In genomic region chr15:92958105-92958504, GRCh38 we compare ENCODE assay signal across 10 cellular contexts. TPM values are rescaled to one million over a fixed set of nuclear protein-coding genes. Genes with fewer than 3 reads are reported as not detected.
DNase-seq lines count a peak whose midpoint lies in the region; ATAC-seq and TF ChIP-seq lines count a peak whose summit lies in the region.
"Had no signal": no experiment of that assay in that cellular context is flagged by ENCODE, and none has a peak within 500 bp of the region (broad histone marks: within the 10 kb centered on the region; RNA-seq: fewer than 3 reads in every experiment).

No MANE protein-coding gene starts in this region.

- peaks cover 74% of the 10 kb centered on the region for H3K36me3 ChIP-seq in cardiac muscle cell

- peak; percentile 97 for ATAC-seq in stimulated activated naive CD8-positive, alpha-beta T cell treated with anti-CD3 and anti-CD28 coated beads, Interleukin-15, amount 100 ng/mL, for 72 hours
- ATAC-seq in GM18498 (IDR thresholded peaks at IDR 0.05; ENCODE audit: unreplicated experiment), result no peak
- ATAC-seq in HG03354 (IDR thresholded peaks at IDR 0.05; ENCODE audit: poor library complexity, severe bottlenecking, unreplicated experiment), result no peak

- peak in 1 of 2 donors; percentile 34 for DNase-seq in cardiac muscle cell (ENCODE audit: low read depth in 1 of 2, low spot score in 1 of 2)
- no peak for DNase-seq in cardiac septum (ENCODE audit: low spot score)
- DNase-seq in osteocyte (ENCODE audit: extremely low spot score, unreplicated experiment), result no peak
- DNase-seq in stimulated activated naive CD8-positive, alpha-beta T cell treated with anti-CD3 and anti-CD28 coated beads, Interleukin-15, amount 100 ng/mL, for 72 hours, result peak; percentile 36 to 63
- no peak for DNase-seq in NCI-H524 (lab: John Stamatoyannopoulos, UW)
- DNase-seq: hippocampal formation, NCI-H187 had no signal

- intact Hi-C loops in cardiac septum (cut with DNase I), result no loop called here

- no peak overlapping the region for H3K4me3 ChIP-seq in cardiac muscle cell

- no peaks in the 10 kb centered on the region for H3K9me3 ChIP-seq in cardiac muscle cell (ENCODE audit: low read depth)

- peak overlapping the region; percentile 83 for H3K27ac ChIP-seq in cardiac muscle cell

- peak overlapping the region; percentile 50 for H3K4me3 Mint-ChIP-seq in activated naive CD4-positive, alpha-beta T cell treated with anti-CD3 and anti-CD28 coated beads, Interleukin-2, amount 50 U/mL, for 24 hours
- H3K4me3 Mint-ChIP-seq in osteocyte (ENCODE audit: unreplicated experiment), result no peak overlapping the region
- H3K4me3 Mint-ChIP-seq in stimulated activated naive CD8-positive, alpha-beta T cell treated with anti-CD3 and anti-CD28 coated beads, Interleukin-15, amount 100 ng/mL, for 72 hours, result peak overlapping the region; percentile 7 to 59

- H3K9me3 Mint-ChIP-seq in activated naive CD4-positive, alpha-beta T cell treated with anti-CD3 and anti-CD28 coated beads, Interleukin-2, amount 50 U/mL, for 24 hours, result no peaks in the 10 kb centered on the region
- H3K9me3 Mint-ChIP-seq in osteocyte (ENCODE audit: unreplicated experiment), result no peaks in the 10 kb centered on the region
- H3K9me3 Mint-ChIP-seq in stimulated activated naive CD8-positive, alpha-beta T cell treated with anti-CD3 and anti-CD28 coated beads, Interleukin-15, amount 100 ng/mL, for 72 hours, result peaks cover 0 to 6% of the 10 kb centered on the region in 2 donors

- peak overlapping the region; percentile 90 for H3K27ac Mint-ChIP-seq in activated naive CD4-positive, alpha-beta T cell treated with anti-CD3 and anti-CD28 coated beads, Interleukin-2, amount 50 U/mL, for 24 hours
- H3K27ac Mint-ChIP-seq in osteocyte (ENCODE audit: unreplicated experiment), result peak overlapping the region; percentile 31
- peak overlapping the region; percentile 20 to 78 for H3K27ac Mint-ChIP-seq in stimulated activated naive CD8-positive, alpha-beta T cell treated with anti-CD3 and anti-CD28 coated beads, Interleukin-15, amount 100 ng/mL, for 72 hours

- H3K4me1 ChIP-seq in cardiac muscle cell (ENCODE audit: low read depth), result peaks cover 8% of the 10 kb centered on the region

- no peak for TF ChIP-seq CTCF in cardiac muscle cell (IDR thresholded peaks at IDR 0.05; ENCODE audit: low read depth, low read length)
- no peak for TF ChIP-seq CTCF in osteocyte (IDR thresholded peaks at IDR 0.05)

- H3K27me3 Mint-ChIP-seq in activated naive CD4-positive, alpha-beta T cell treated with anti-CD3 and anti-CD28 coated beads, Interleukin-2, amount 50 U/mL, for 24 hours, result no peaks in the 10 kb centered on the region
- no peaks in the 10 kb centered on the region for H3K27me3 Mint-ChIP-seq in osteocyte (ENCODE audit: unreplicated experiment)
- no peaks in the 10 kb centered on the region for H3K27me3 Mint-ChIP-seq in stimulated activated naive CD8-positive, alpha-beta T cell treated with anti-CD3 and anti-CD28 coated beads, Interleukin-15, amount 100 ng/mL, for 72 hours

- peaks cover 53% of the 10 kb centered on the region for H3K36me3 Mint-ChIP-seq in activated naive CD4-positive, alpha-beta T cell treated with anti-CD3 and anti-CD28 coated beads, Interleukin-2, amount 50 U/mL, for 24 hours
- H3K36me3 Mint-ChIP-seq in osteocyte (ENCODE audit: unreplicated experiment), result peaks cover 87% of the 10 kb centered on the region

- H3K4me1 Mint-ChIP-seq in activated naive CD4-positive, alpha-beta T cell treated with anti-CD3 and anti-CD28 coated beads, Interleukin-2, amount 50 U/mL, for 24 hours, result peaks cover 67% of the 10 kb centered on the region
- H3K4me1 Mint-ChIP-seq in osteocyte (ENCODE audit: unreplicated experiment), result peaks cover 13% of the 10 kb centered on the region
- H3K4me1 Mint-ChIP-seq in stimulated activated naive CD8-positive, alpha-beta T cell treated with anti-CD3 and anti-CD28 coated beads, Interleukin-15, amount 100 ng/mL, for 72 hours, result peaks cover 50% of the 10 kb centered on the region

- no peaks in the 10 kb centered on the region for H3K27me3 ChIP-seq in cardiac muscle cell

RNA-seq across cellular contexts. Expression of gene CHD2, which starts 58.0 kb away (rescaled TPM):
- total RNA-seq in cardiac muscle cell (49.5 and 118 TPM in 2 replicates), cardiac septum (59.5 TPM), osteocyte (89.9 and 102 TPM in 2 replicates)
- 60.8 and 90.6 TPM in 2 replicates for polyA plus RNA-seq in cardiac muscle cell

Comparison
In these comparisons a context has a peak if more than half of its experiments do, and no peak if none do; other contexts are left out.
1. DNase-seq: peak in stimulated activated naive CD8-positive, alpha-beta T cell treated with anti-CD3 and anti-CD28 coated beads, Interleukin-15, amount 100 ng/mL, for 72 hours (2 of 2); none in cardiac septum (single experiment), osteocyte (single experiment) and NCI-H524 (0 of 2).
2. H3K27ac Mint-ChIP-seq: peak in every context shown above with its lines; median percentile 90 in activated naive CD4-positive, alpha-beta T cell treated with anti-CD3 and anti-CD28 coated beads, Interleukin-2, amount 50 U/mL, for 24 hours; 49 in stimulated activated naive CD8-positive, alpha-beta T cell treated with anti-CD3 and anti-CD28 coated beads, Interleukin-15, amount 100 ng/mL, for 72 hours; 31 in osteocyte.